8 cellular contexts compared by ENCODE assay signal in the genomic region with DNA sequence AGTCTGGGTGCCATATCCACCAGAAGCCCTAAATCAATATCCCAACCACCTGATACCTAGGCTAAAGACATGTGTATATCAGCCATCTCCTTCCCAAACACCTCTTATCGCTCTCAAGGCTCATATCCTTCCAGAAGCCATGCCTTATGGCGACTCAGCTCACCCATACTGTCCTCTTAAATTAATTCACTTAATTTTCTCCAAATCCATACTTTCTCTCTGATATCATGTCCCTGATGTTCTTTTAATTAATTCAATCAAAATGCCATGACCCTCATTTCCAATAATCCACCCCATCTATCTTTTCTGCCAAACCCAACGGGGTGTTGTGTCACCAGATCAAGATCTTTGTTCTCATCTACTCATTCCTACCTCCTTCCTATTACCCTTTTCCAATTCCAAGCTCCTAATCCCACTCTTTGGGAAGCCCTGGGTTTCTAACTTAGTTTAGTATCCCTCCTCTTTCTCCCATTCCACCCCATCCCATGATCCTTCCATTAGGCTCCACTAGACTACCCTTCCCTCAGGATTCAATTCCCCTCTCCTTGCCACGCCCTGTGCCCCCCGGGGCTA. TPM values are rescaled to one million over a fixed set of nuclear protein-coding genes. Genes with fewer than 3 reads are reported as not detected.
A peak's percentile ranks its signal among the peaks of the same experiment; 100 is the strongest.
DNase-seq lines count a peak whose midpoint lies in the region; ATAC-seq and TF ChIP-seq lines count a peak whose summit lies in the region.

No MANE protein-coding gene starts in this region.

- CTCF ChIA-PET in CD8-positive, alpha-beta memory T cell (lab: Charles Lee), result interaction anchor here (1.1 to 2.2 kb wide), 2 partner anchors 50 to 121 kb away, joined by 4 to 9 read pairs; a partner anchor contains a TSS
- CTCF ChIA-PET in PC-9 (lab: Charles Lee), result interaction anchor here (0.6 to 0.7 kb wide), 3 partner anchors 45 to 131 kb away, joined by 3 to 5 read pairs (median 3); no protein-coding TSS in a partner anchor

- intact Hi-C loops in PC-9 (cut with micrococcal nuclease; ENCODE audit: unreplicated experiment), result no loop called here

- peaks cover 31% of the 10 kb centered on the region for H3K4me1 ChIP-seq in CD8-positive, alpha-beta memory T cell (ENCODE audit: insufficient read depth, low read length)
- H3K4me1 ChIP-seq in PC-9 (replicated peaks; ENCODE audit: insufficient read depth), result peaks cover 29% of the 10 kb centered on the region

- no peaks in the 10 kb centered on the region for H3K27me3 ChIP-seq in CD8-positive, alpha-beta memory T cell (ENCODE audit: insufficient read depth, low read length, poor library complexity, severe bottlenecking)
- no peaks in the 10 kb centered on the region for H3K27me3 ChIP-seq in PC-9 (ENCODE audit: insufficient read depth, low read depth)

- H3K9me3 ChIP-seq in CD8-positive, alpha-beta memory T cell (ENCODE audit: low read length), result no peaks in the 10 kb centered on the region
- H3K9me3 ChIP-seq in PC-9 (ENCODE audit: insufficient read depth, low read depth), result no peaks in the 10 kb centered on the region

- peak overlapping the region; percentile 100 for H3K4me2 ChIP-seq in PC-9

- peak overlapping the region; percentile 86 to 100 (median 98) for H3K27ac Mint-ChIP-seq in CD8-positive, alpha-beta memory T cell
- peak overlapping the region; percentile 98 for H3K27ac Mint-ChIP-seq in osteocyte (ENCODE audit: unreplicated experiment)

- POLR2A ChIA-PET in CD8-positive, alpha-beta memory T cell (lab: Charles Lee), result interaction anchor here (0.6 to 1.4 kb wide), 3 partner anchors 9 to 50 kb away, joined by 3 to 6 read pairs (median 3); a partner anchor contains a TSS
- POLR2A ChIA-PET in PC-9 (lab: Charles Lee; ENCODE audit: unreplicated experiment), result interaction anchor here (0.5 to 0.7 kb wide), 3 partner anchors 28 to 252 kb away, joined by 6 to 13 read pairs (median 7); no protein-coding TSS in a partner anchor

- peak overlapping the region; percentile 82 for H3K27ac ChIP-seq in CD8-positive, alpha-beta memory T cell (ENCODE audit: low read depth, low read length)
- H3K27ac ChIP-seq in PC-9, result peak overlapping the region; percentile 72

- peaks cover 44 to 57% (median 51%) of the 10 kb centered on the region in 3 donors for H3K4me1 Mint-ChIP-seq in CD8-positive, alpha-beta memory T cell
- peaks cover 47% of the 10 kb centered on the region for H3K4me1 Mint-ChIP-seq in osteocyte (ENCODE audit: unreplicated experiment)

- H3K9me3 Mint-ChIP-seq in CD8-positive, alpha-beta memory T cell, result no peaks in the 10 kb centered on the region
- H3K9me3 Mint-ChIP-seq in osteocyte (ENCODE audit: unreplicated experiment), result no peaks in the 10 kb centered on the region

- no peak for TF ChIP-seq CTCF in PC-9 (conservative IDR thresholded peaks at IDR 0.05)
- TF ChIP-seq CTCF in epithelial cell of esophagus (IDR thresholded peaks at IDR 0.05; ENCODE audit: insufficient read depth, low read depth, low read length, missing control alignments), result no peak
- TF ChIP-seq CTCF in osteocyte (IDR thresholded peaks at IDR 0.05), result no peak

- H3K27me3 Mint-ChIP-seq in CD8-positive, alpha-beta memory T cell, result no peaks in the 10 kb centered on the region
- no peaks in the 10 kb centered on the region for H3K27me3 Mint-ChIP-seq in osteocyte (ENCODE audit: unreplicated experiment)

- no peaks in the 10 kb centered on the region; the same call in 1 of the 2 replicates for H4K20me1 ChIP-seq in PC-9 (ENCODE audit: insufficient read depth)

- BruUV-seq in PC-9 (replicated peaks; lab: Mats Ljungman, UMichigan), result no TSS peak

- H3K36me3 ChIP-seq in CD8-positive, alpha-beta memory T cell (ENCODE audit: insufficient read depth, low read length), result no peaks in the 10 kb centered on the region
- H3K36me3 ChIP-seq in PC-9 (ENCODE audit: low read depth), result no peaks in the 10 kb centered on the region

- peaks cover 0 to 17% (median 0%) of the 10 kb centered on the region in 3 donors for H3K36me3 Mint-ChIP-seq in CD8-positive, alpha-beta memory T cell
- H3K36me3 Mint-ChIP-seq in osteocyte (ENCODE audit: unreplicated experiment), result peaks cover 2% of the 10 kb centered on the region

- 0 out of 2 replicates have a peak, but pooled peaks cover 6% of the 10 kb centered on the region for H3F3A ChIP-seq in PC-9 (ENCODE audit: insufficient read depth, low read depth)

- H3K4me3 Mint-ChIP-seq in CD8-positive, alpha-beta memory T cell, result peak overlapping the region; percentile 92 to 99 (median 98)
- H3K4me3 Mint-ChIP-seq in osteocyte (ENCODE audit: unreplicated experiment), result peak overlapping the region; percentile 97

- no peaks in the 10 kb centered on the region for H3K9me2 ChIP-seq in PC-9 (ENCODE audit: insufficient read depth)

- peaks cover 51% of the 10 kb centered on the region for H3K79me2 ChIP-seq in PC-9 (ENCODE audit: low read depth)

- H2AFZ ChIP-seq in PC-9, result peak overlapping the region; percentile 84

- no peak for ATAC-seq in HG03439 (IDR thresholded peaks at IDR 0.05; ENCODE audit: unreplicated experiment)

- peak overlapping the region; percentile 73 for H3K4me3 ChIP-seq in CD8-positive, alpha-beta memory T cell (ENCODE audit: low read length)
- H3K4me3 ChIP-seq in PC-9 (peak overlapping the region; percentile 82), epithelial cell of esophagus (ENCODE audit: low read length) (peak overlapping the region; percentile 90)

- DNase-seq in CD8-positive, alpha-beta memory T cell, result no peak
- DNase-seq in PC-9, result no peak
- DNase-seq in epithelial cell of esophagus (ENCODE audit: low read depth), result peak; percentile 7
- DNase-seq in osteocyte (ENCODE audit: extremely low spot score, unreplicated experiment), result no peak
- DNase-seq in DMS79 (lab: John Stamatoyannopoulos, UW), result no peak
- DNase-seq in NCI-H524 treated with DMSO at 0.1 percent for 48 hours (lab: John Stamatoyannopoulos, UW), result no peak
- no peak for DNase-seq in activated CD8-positive, alpha-beta memory T cell treated with anti-CD3 and anti-CD28 coated beads, Interleukin-2, amount 50 U/mL, for 48 hours

RNA-seq across cellular contexts. Expression of a gene that starts 0.7 kb away (rescaled TPM):
- total RNA-seq in CD8-positive, alpha-beta memory T cell, result 10 to 100 TPM; 27.6 to 28.1 TPM
- polyA plus RNA-seq in CD8-positive, alpha-beta memory T cell, result 13.4 TPM
- total RNA-seq in PC-9 (2021), result 16.3 and 24.7 TPM in 2 replicates
- total RNA-seq in osteocyte, result 46.6 and 50.0 TPM in 2 replicates

RNA-seq across cellular contexts. Expression of a gene that starts 50.4 kb away (rescaled TPM):
- 100 to 1,000 TPM; 342 to 350 TPM for total RNA-seq in CD8-positive, alpha-beta memory T cell
- 529 TPM for polyA plus RNA-seq in CD8-positive, alpha-beta memory T cell
- total RNA-seq in PC-9 (2021), result 270 and 280 TPM in 2 replicates
- total RNA-seq in osteocyte, result 294 TPM in 2 replicates
